Comparison of ENCODE assay signal across 25 cellular contexts in the genomic region with DNA sequence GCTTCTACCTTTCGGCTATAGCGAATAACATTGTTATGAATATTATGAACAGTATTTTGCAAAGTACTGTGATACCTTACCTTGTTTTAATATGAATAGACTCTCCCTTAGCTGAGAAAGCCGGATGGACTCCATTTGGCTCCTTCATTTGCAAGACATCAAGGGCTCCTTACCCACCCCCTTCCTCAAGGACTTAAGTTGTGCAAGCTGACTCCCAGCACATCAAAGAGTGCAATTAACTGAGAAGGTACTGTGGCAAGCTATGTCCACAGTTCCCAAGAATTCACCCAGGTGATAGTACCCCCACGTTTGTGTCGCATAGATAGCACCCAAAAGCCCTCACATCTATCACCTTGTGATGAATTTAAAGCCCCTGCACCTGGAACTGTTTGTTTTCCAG. TPM values are rescaled to one million over a fixed set of nuclear protein-coding genes. Genes with fewer than 3 reads are reported as not detected.
"Had no signal": no experiment of that assay in that cellular context is flagged by ENCODE, and none has a peak within 500 bp of the region (broad histone marks: within the 10 kb centered on the region; RNA-seq: fewer than 3 reads in every experiment).

No MANE protein-coding gene starts in this region.

- H3K4me1 ChIP-seq: left ventricle myocardium inferior, lower lobe of right lung, psoas muscle, right lobe of liver, testis, upper lobe of right lung, vagina had no signal

- FAIRE-seq: kidney had no signal

- H3K4me1 Mint-ChIP-seq: memory B cell; stimulated activated memory B cell treated with anti-CD40 and anti-IgM and Interleukin-4, amounts not matched to agents 10 μg/mL and 1 μg/mL and 100 μg/mL, for 72 hours had no signal

- H3K4me2 ChIP-seq: hepatocyte had no signal

- H3K27ac ChIP-seq: epithelial cell of prostate, esophagus muscularis mucosa, hepatocyte, left ventricle myocardium inferior, lower lobe of right lung, psoas muscle, right lobe of liver, testis, tibial nerve, upper lobe of right lung, vagina had no signal

- H3K4me3 ChIP-seq: esophagus muscularis mucosa, hepatocyte, left ventricle myocardium inferior, lower lobe of right lung, psoas muscle, right lobe of liver, testis, tibial nerve, upper lobe of right lung, vagina had no signal

- H3K27me3 ChIP-seq: esophagus muscularis mucosa, right lobe of liver, testis, tibial nerve, vagina had no signal

- H3K27ac Mint-ChIP-seq: memory B cell; natural killer cell treated with Interleukin-12 subunit alpha and Interleukin-12 subunit beta and Interleukin-15 and Interleukin-18, amount 100 ng/mL, for 72 hours; stimulated activated memory B cell treated with anti-CD40 and anti-IgM and Interleukin-4, amounts not matched to agents 10 μg/mL and 1 μg/mL and 100 μg/mL, for 72 hours; stimulated activated naive CD8-positive, alpha-beta T cell treated with anti-CD3 and anti-CD28 coated beads, Interleukin-15, Interleukin-2, amounts not matched to agents 100 ng/mL and 50 ng/mL, for 24 hours had no signal

- H3K36me3 Mint-ChIP-seq: memory B cell; natural killer cell treated with Interleukin-12 subunit alpha and Interleukin-12 subunit beta and Interleukin-15 and Interleukin-18, amount 100 ng/mL, for 72 hours; stimulated activated memory B cell treated with anti-CD40 and anti-IgM and Interleukin-4, amounts not matched to agents 10 μg/mL and 1 μg/mL and 100 μg/mL, for 72 hours had no signal

- H3K79me2 ChIP-seq: hepatocyte had no signal

- H2AFZ ChIP-seq: hepatocyte had no signal

- H3K36me3 ChIP-seq: esophagus muscularis mucosa, left ventricle myocardium inferior, lower lobe of right lung, right lobe of liver, tibial nerve, upper lobe of right lung, vagina had no signal

- H3K4me3 Mint-ChIP-seq: memory B cell; natural killer cell treated with Interleukin-12 subunit alpha and Interleukin-12 subunit beta and Interleukin-15 and Interleukin-18, amount 100 ng/mL, for 72 hours; stimulated activated memory B cell treated with anti-CD40 and anti-IgM and Interleukin-4, amounts not matched to agents 10 μg/mL and 1 μg/mL and 100 μg/mL, for 72 hours; stimulated activated naive CD8-positive, alpha-beta T cell treated with anti-CD3 and anti-CD28 coated beads, Interleukin-15, Interleukin-2, amounts not matched to agents 100 ng/mL and 50 ng/mL, for 24 hours had no signal

- H3K9me3 Mint-ChIP-seq: memory B cell; natural killer cell treated with Interleukin-12 subunit alpha and Interleukin-12 subunit beta and Interleukin-15 and Interleukin-18, amount 100 ng/mL, for 72 hours; stimulated activated naive CD8-positive, alpha-beta T cell treated with anti-CD3 and anti-CD28 coated beads, Interleukin-15, Interleukin-2, amounts not matched to agents 100 ng/mL and 50 ng/mL, for 24 hours had no signal

- H3K9me3 ChIP-seq: esophagus muscularis mucosa, lower lobe of right lung, psoas muscle, right lobe of liver, testis, upper lobe of right lung, vagina had no signal

- DNase-seq: cortex of kidney; effector memory CD4-positive, alpha-beta T cell; head of caudate nucleus; kidney; left cardiac atrium; left ventricle myocardium inferior; lower lobe of right lung; midbrain; psoas muscle; retina; right lobe of liver; stimulated activated CD4-positive, alpha-beta T cell treated with anti-CD3 and anti-CD28 coated beads, Interleukin-4, amount 100 ng/mL, for 1 hour; testis; upper lobe of right lung had no signal

- ATAC-seq: left cardiac atrium; lower lobe of right lung; natural killer cell treated with Interleukin-12 subunit alpha and Interleukin-12 subunit beta and Interleukin-15 and Interleukin-18, amount 100 ng/mL, for 72 hours; psoas muscle; right lobe of liver; stimulated activated memory B cell treated with anti-CD40 and anti-IgM and Interleukin-4, amounts not matched to agents 10 μg/mL and 1 μg/mL and 100 μg/mL, for 72 hours; upper lobe of right lung had no signal

RNA-seq across cellular contexts. Expression of a gene that starts 11.2 kb away (rescaled TPM):
- total RNA-seq: fibroblast of villous mesenchyme; kidney; left cardiac atrium; left ventricle myocardium inferior; lower lobe of right lung; natural killer cell treated with Interleukin-12 subunit alpha and Interleukin-12 subunit beta and Interleukin-15 and Interleukin-18, amount 100 ng/mL, for 72 hours; omental fat pad; psoas muscle; right lobe of liver; testis; tibial nerve; vagina had no signal
- polyA plus RNA-seq: psoas muscle had no signal

RNA-seq across cellular contexts. Expression of a gene that starts 41.8 kb away (rescaled TPM):
- total RNA-seq: fibroblast of villous mesenchyme; hepatocyte; kidney; left cardiac atrium; left ventricle myocardium inferior; lower lobe of right lung; natural killer cell treated with Interleukin-12 subunit alpha and Interleukin-12 subunit beta and Interleukin-15 and Interleukin-18, amount 100 ng/mL, for 72 hours; psoas muscle; testis; upper lobe of right lung; vagina had no signal
- polyA plus RNA-seq: hepatocyte, psoas muscle had no signal
